In the genomic region with DNA sequence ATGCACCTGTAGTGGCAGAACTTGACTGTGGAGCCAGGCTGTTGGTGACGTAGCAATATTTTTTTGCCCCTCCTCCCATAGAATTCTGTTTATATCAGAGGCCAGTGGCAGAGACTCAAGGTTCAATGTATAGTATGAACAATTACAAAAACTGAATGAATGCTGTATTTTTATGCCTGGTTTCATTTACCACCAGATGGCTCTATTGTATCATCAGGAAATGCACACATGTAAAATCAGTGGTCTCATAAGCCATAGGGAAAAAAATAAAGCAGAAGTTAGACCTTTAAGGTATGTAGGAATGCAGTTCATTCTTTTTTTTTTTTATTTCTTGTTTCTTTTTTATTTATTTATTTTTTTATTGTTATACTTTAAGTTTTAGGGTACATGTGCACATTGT, we compare ENCODE assay signal across 9 cellular contexts. TPM values are rescaled to one million over a fixed set of nuclear protein-coding genes. Genes with fewer than 3 reads are reported as not detected.
DNase-seq lines count a peak whose midpoint lies in the region; ATAC-seq, FAIRE-seq and TF ChIP-seq lines count a peak whose summit lies in the region.
"Had no signal": no experiment of that assay in that cellular context is flagged by ENCODE, and none has a peak within 500 bp of the region (broad histone marks: within the 10 kb centered on the region; RNA-seq: fewer than 3 reads in every experiment).

No MANE protein-coding gene starts in this region.

- no peaks in the 10 kb centered on the region for H4K20me1 ChIP-seq in astrocyte (ENCODE audit: insufficient read depth, low read length)

- no peaks in the 10 kb centered on the region for H3K9me3 Mint-ChIP-seq in CD4-positive, alpha-beta memory T cell
- H3K9me3 Mint-ChIP-seq in astrocyte (ENCODE audit: unreplicated experiment): no peaks in the 10 kb centered on the region
- H3K9me3 Mint-ChIP-seq in activated naive CD4-positive, alpha-beta T cell treated with anti-CD3 and anti-CD28 coated beads, Interleukin-2, amount 10 ng/mL, durations not matched to agents 7 days and 5 days: no peaks in the 10 kb centered on the region
- no peaks in the 10 kb centered on the region for H3K9me3 Mint-ChIP-seq in activated CD4-positive, alpha-beta memory T cell treated with anti-CD3 and anti-CD28 coated beads for 36 hours

- H3K9me3 ChIP-seq in CD4-positive, alpha-beta memory T cell (ENCODE audit: control insufficient read depth in 1 of 2, low read length in 2 of 2): no peaks in the 10 kb centered on the region
- H3K9me3 ChIP-seq in astrocyte (ENCODE audit: insufficient read depth, low read depth, low read length): no peaks in the 10 kb centered on the region
- no peaks in the 10 kb centered on the region for H3K9me3 ChIP-seq in lower lobe of right lung

- no peaks in the 10 kb centered on the region for H3K4me1 Mint-ChIP-seq in CD4-positive, alpha-beta memory T cell
- no peaks in the 10 kb centered on the region for H3K4me1 Mint-ChIP-seq in astrocyte (ENCODE audit: low read depth, unreplicated experiment)
- no peaks in the 10 kb centered on the region for H3K4me1 Mint-ChIP-seq in activated naive CD4-positive, alpha-beta T cell treated with anti-CD3 and anti-CD28 coated beads, Interleukin-2, amount 10 ng/mL, durations not matched to agents 7 days and 5 days
- H3K4me1 Mint-ChIP-seq in activated CD4-positive, alpha-beta memory T cell treated with anti-CD3 and anti-CD28 coated beads for 36 hours (ENCODE audit: low read depth): no peaks in the 10 kb centered on the region

- H3K27me3 ChIP-seq in CD4-positive, alpha-beta memory T cell (ENCODE audit: insufficient read depth, low read length): no peaks in the 10 kb centered on the region
- peaks cover 7% of the 10 kb centered on the region for H3K27me3 ChIP-seq in astrocyte (ENCODE audit: insufficient read depth, low read length)
- H3K27me3 ChIP-seq in lower lobe of right lung (ENCODE audit: low read depth): no peaks in the 10 kb centered on the region

- no peaks in the 10 kb centered on the region for H3K36me3 Mint-ChIP-seq in CD4-positive, alpha-beta memory T cell
- no peaks in the 10 kb centered on the region for H3K36me3 Mint-ChIP-seq in astrocyte (ENCODE audit: low read depth, unreplicated experiment)
- H3K36me3 Mint-ChIP-seq in activated naive CD4-positive, alpha-beta T cell treated with anti-CD3 and anti-CD28 coated beads, Interleukin-2, amount 10 ng/mL, durations not matched to agents 7 days and 5 days: no peaks in the 10 kb centered on the region
- no peaks in the 10 kb centered on the region for H3K36me3 Mint-ChIP-seq in activated CD4-positive, alpha-beta memory T cell treated with anti-CD3 and anti-CD28 coated beads for 36 hours

- DNase-seq in CD4-positive, alpha-beta memory T cell: peak in 3 of 5 donors; percentile 7 to 16 (median 13)
- peak; percentile 17 for DNase-seq in astrocyte (ENCODE audit: low read depth)
- DNase-seq in lower lobe of right lung: no peak
- no peak for DNase-seq in activated naive CD4-positive, alpha-beta T cell treated with anti-CD3 and anti-CD28 coated beads, Interleukin-2, amount 10 ng/mL, durations not matched to agents 7 days and 5 days
- no peak for DNase-seq in activated CD4-positive, alpha-beta memory T cell treated with anti-CD3 and anti-CD28 coated beads for 36 hours
- DNase-seq in LoVo (ENCODE audit: low spot score): no peak
- DNase-seq: Right ventricle myocardium superior had no signal

- intact Hi-C loops in CD4-positive, alpha-beta memory T cell (cut with micrococcal nuclease): loop anchor here (1.0 to 10.0 kb wide), 2 partner anchors 455 to 928 kb away; no protein-coding TSS in a partner anchor
- intact Hi-C loops in lower lobe of right lung (cut with DNase I): no loop called here
- intact Hi-C loops in activated CD4-positive, alpha-beta memory T cell treated with anti-CD3 and anti-CD28 coated beads for 36 hours (cut with micrococcal nuclease): loop anchor here (2.0 kb wide), 1 partner anchor 454 kb away; no protein-coding TSS in a partner anchor

- H3K4me3 ChIP-seq in CD4-positive, alpha-beta memory T cell (ENCODE audit: low read length in 2 of 2): no peak overlapping the region
- no peak overlapping the region for H3K4me3 ChIP-seq in astrocyte (ENCODE audit: insufficient read depth, low read depth, low read length)
- no peak overlapping the region for H3K4me3 ChIP-seq in lower lobe of right lung

- H3K27me3 Mint-ChIP-seq in CD4-positive, alpha-beta memory T cell: peaks cover 5 to 8% of the 10 kb centered on the region in 2 donors
- H3K27me3 Mint-ChIP-seq in astrocyte (ENCODE audit: low read depth, unreplicated experiment): peaks cover under 1% of the 10 kb centered on the region
- peaks cover 8% of the 10 kb centered on the region for H3K27me3 Mint-ChIP-seq in activated naive CD4-positive, alpha-beta T cell treated with anti-CD3 and anti-CD28 coated beads, Interleukin-2, amount 10 ng/mL, durations not matched to agents 7 days and 5 days
- H3K27me3 Mint-ChIP-seq in activated CD4-positive, alpha-beta memory T cell treated with anti-CD3 and anti-CD28 coated beads for 36 hours: peaks cover 6% of the 10 kb centered on the region

- no peaks in the 10 kb centered on the region for H3K36me3 ChIP-seq in CD4-positive, alpha-beta memory T cell (ENCODE audit: insufficient read depth, low read length)
- no peaks in the 10 kb centered on the region for H3K36me3 ChIP-seq in astrocyte (ENCODE audit: insufficient read depth, low read length)
- no peaks in the 10 kb centered on the region for H3K36me3 ChIP-seq in lower lobe of right lung

- no peaks in the 10 kb centered on the region for H3K4me1 ChIP-seq in CD4-positive, alpha-beta memory T cell (ENCODE audit: insufficient read depth, low read length)
- no peaks in the 10 kb centered on the region for H3K4me1 ChIP-seq in astrocyte (ENCODE audit: insufficient read depth, low read length)
- H3K4me1 ChIP-seq in lower lobe of right lung: no peaks in the 10 kb centered on the region

- H3K4me3 Mint-ChIP-seq in CD4-positive, alpha-beta memory T cell: no peak overlapping the region
- no peak overlapping the region for H3K4me3 Mint-ChIP-seq in astrocyte (ENCODE audit: unreplicated experiment)
- no peak overlapping the region for H3K4me3 Mint-ChIP-seq in activated naive CD4-positive, alpha-beta T cell treated with anti-CD3 and anti-CD28 coated beads, Interleukin-2, amount 10 ng/mL, durations not matched to agents 7 days and 5 days
- H3K4me3 Mint-ChIP-seq in activated CD4-positive, alpha-beta memory T cell treated with anti-CD3 and anti-CD28 coated beads for 36 hours: no peak overlapping the region

- POLR2A ChIA-PET in CD4-positive, alpha-beta memory T cell (lab: Charles Lee; ENCODE audit: partially characterized antibody): no interaction called here
- POLR2A ChIA-PET in activated CD4-positive, alpha-beta memory T cell treated with anti-CD3 and anti-CD28 coated beads for 36 hours (lab: Charles Lee): no interaction called here

- CTCF ChIA-PET in CD4-positive, alpha-beta memory T cell (lab: Charles Lee; ENCODE audit: partially characterized antibody): no interaction called here
- CTCF ChIA-PET in activated naive CD4-positive, alpha-beta T cell treated with anti-CD3 and anti-CD28 coated beads, Interleukin-2, amount 10 ng/mL, durations not matched to agents 7 days and 5 days (lab: Charles Lee): no interaction called here
- CTCF ChIA-PET in activated CD4-positive, alpha-beta memory T cell treated with anti-CD3 and anti-CD28 coated beads for 36 hours (lab: Charles Lee): no interaction called here

- H2AFZ ChIP-seq in astrocyte (ENCODE audit: low read depth, low read length): no peak overlapping the region

- peak; percentile 56 for FAIRE-seq in astrocyte (lab: Jason Lieb, UNC)

- no peak overlapping the region for H3K9ac ChIP-seq in astrocyte (ENCODE audit: low read length)

- H3K79me2 ChIP-seq in astrocyte (ENCODE audit: insufficient read depth, low read length): no peaks in the 10 kb centered on the region

- H3K27ac Mint-ChIP-seq in CD4-positive, alpha-beta memory T cell: no peak overlapping the region
- H3K27ac Mint-ChIP-seq in astrocyte (ENCODE audit: unreplicated experiment): no peak overlapping the region
- H3K27ac Mint-ChIP-seq in activated naive CD4-positive, alpha-beta T cell treated with anti-CD3 and anti-CD28 coated beads, Interleukin-2, amount 10 ng/mL, durations not matched to agents 7 days and 5 days: no peak overlapping the region
- H3K27ac Mint-ChIP-seq in activated CD4-positive, alpha-beta memory T cell treated with anti-CD3 and anti-CD28 coated beads for 36 hours: no peak overlapping the region

- H3K27ac ChIP-seq in CD4-positive, alpha-beta memory T cell (ENCODE audit: low read depth, low read length): no peak overlapping the region
- H3K27ac ChIP-seq in astrocyte (ENCODE audit: low read depth, low read length) (no peak overlapping the region), lower lobe of right lung (no peak overlapping the region)

- TF ChIP-seq CTCF in astrocyte (IDR thresholded peaks at IDR 0.05; ENCODE audit: insufficient read depth, low read depth, low read length) (peak; percentile 53), lower lobe of right lung (IDR thresholded peaks at IDR 0.05) (peak; percentile 40)

- ATAC-seq in HG03432 (IDR thresholded peaks at IDR 0.05; ENCODE audit: unreplicated experiment) (peak; percentile 56), lower lobe of right lung (no peak), HG03378 (IDR thresholded peaks at IDR 0.05; ENCODE audit: unreplicated experiment) (no peak)

- no peak overlapping the region for H3K4me2 ChIP-seq in astrocyte (ENCODE audit: low read length)

RNA-seq across cellular contexts. Expression of a gene that starts 43.6 kb away (rescaled TPM):
- total RNA-seq in CD4-positive, alpha-beta memory T cell: not detected
- not detected for polyA plus RNA-seq in CD4-positive, alpha-beta memory T cell
- not detected in 2 replicates for total RNA-seq in astrocyte
- not detected for total RNA-seq in lower lobe of right lung
- total RNA-seq in activated CD4-positive, alpha-beta memory T cell treated with anti-CD3 and anti-CD28 coated beads for 36 hours: not detected
- total RNA-seq: Right ventricle myocardium superior had no signal

Comparison
In these comparisons a context has a peak if more than half of its experiments do, and no peak if none do; other contexts are left out.
1. DNase-seq: peak in CD4-positive, alpha-beta memory T cell (3 of 5) and astrocyte (single experiment); none in lower lobe of right lung (single experiment), activated naive CD4-positive, alpha-beta T cell treated with anti-CD3 and anti-CD28 coated beads, Interleukin-2, amount 10 ng/mL, durations not matched to agents 7 days and 5 days (single experiment), activated CD4-positive, alpha-beta memory T cell treated with anti-CD3 and anti-CD28 coated beads for 36 hours (single experiment) and LoVo (single experiment).